In the genomic region with DNA sequence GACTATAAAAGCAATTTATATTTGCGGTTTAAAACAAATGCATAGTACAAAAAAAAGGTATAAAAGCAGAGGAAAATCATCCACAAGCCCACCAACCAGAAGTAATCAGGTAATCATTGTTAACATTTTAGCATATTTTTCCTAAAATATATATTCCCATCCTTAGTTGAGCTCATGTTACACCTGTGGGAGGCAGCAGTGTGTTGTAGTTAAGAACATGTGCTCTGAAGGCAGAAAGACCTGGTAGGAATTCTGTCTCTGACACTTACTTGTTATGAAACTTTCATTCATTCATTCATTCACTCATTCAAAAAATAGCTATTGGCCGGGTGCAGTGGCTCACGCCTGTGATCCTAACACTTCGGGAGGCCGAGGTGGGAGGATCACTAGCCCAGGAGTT, we compare ENCODE assay signal across 10 cellular contexts. TPM values are rescaled to one million over a fixed set of nuclear protein-coding genes. Genes with fewer than 3 reads are reported as not detected.
DNase-seq lines count a peak whose midpoint lies in the region; ATAC-seq, FAIRE-seq and TF ChIP-seq lines count a peak whose summit lies in the region.
"Had no signal": no experiment of that assay in that cellular context is flagged by ENCODE, and none has a peak within 500 bp of the region (broad histone marks: within the 10 kb centered on the region; RNA-seq: fewer than 3 reads in every experiment).

No MANE protein-coding gene starts in this region.

- H3K27ac Mint-ChIP-seq in GM23338, result no peak overlapping the region

- H3K36me3 ChIP-seq in GM23338 (ENCODE audit: insufficient read depth) (no peaks in the 10 kb centered on the region), adrenal gland (replicated peaks in 1 of 2) (no peaks in the 10 kb centered on the region), kidney (ENCODE audit: control insufficient read depth in 1 of 2, insufficient read depth in 2 of 2, low read length in 2 of 2) (no peaks in the 10 kb centered on the region), esophagus squamous epithelium (no peaks in the 10 kb centered on the region)

- TF ChIP-seq POLR2A in adrenal gland (IDR thresholded peaks at IDR 0.05), result no peak
- no peak for TF ChIP-seq POLR2A in esophagus squamous epithelium (IDR thresholded peaks at IDR 0.05)

- no peak for DNase-seq in AG09319 (ENCODE audit: extremely low read depth, low read depth)
- DNase-seq in GM23338 (ENCODE audit: low spot score), result peak; percentile 31
- DNase-seq in adrenal gland, result peak in 6 of 7 donors; percentile 23 to 61 (median 34)
- DNase-seq in kidney, result no peak
- DNase-seq in globus pallidus (ENCODE audit: low spot score), result no peak
- no peak for DNase-seq in DMS153 (lab: John Stamatoyannopoulos, UW)
- no peak for DNase-seq in SKM-1 treated with dmso at 0.1 percent for 144 hours (lab: John Stamatoyannopoulos, UW; ENCODE audit: unreplicated experiment)
- DNase-seq in esophagus squamous epithelium (lab: John Stamatoyannopoulos, UW), result no peak
- DNase-seq: activated CD4-positive, alpha-beta T cell treated with anti-CD3 and anti-CD28 coated beads, Interleukin-2, amount 50 U/mL, for 1 hour; NCI-H345 had no signal

- intact Hi-C loops in adrenal gland (cut with DNase I), result no loop called here
- intact Hi-C loops in kidney (cut with DNase I), result no loop called here
- intact Hi-C loops in esophagus squamous epithelium (cut with DNase I), result no loop called here

- H4K20me1 ChIP-seq in GM23338 (replicated peaks; ENCODE audit: insufficient read depth), result no peaks in the 10 kb centered on the region

- no peak overlapping the region for H3K9ac ChIP-seq in kidney (ENCODE audit: low read length in 2 of 2)

- 67 to 80% (median 72%) methylated on average over 5 of the region's 5 CpGs for WGBS in adrenal gland, 4 donors
- 81 to 82% methylated on average over 5 of the region's 5 CpGs for WGBS in esophagus squamous epithelium, 2 donors

- H3K36me3 Mint-ChIP-seq in GM23338 (ENCODE audit: low read depth), result no peaks in the 10 kb centered on the region

- H2AFZ ChIP-seq in GM23338, result no peak overlapping the region

- H3K4me2 ChIP-seq in GM23338, result no peak overlapping the region

- no peaks in the 10 kb centered on the region for H3K9me2 ChIP-seq in GM23338 (ENCODE audit: insufficient read depth)

- FAIRE-seq in kidney (lab: Jason Lieb, UNC), result peak; percentile 47

- H3K4me3 ChIP-seq in GM23338 (no peak overlapping the region), adrenal gland (no peak overlapping the region), kidney (ENCODE audit: low read length in 2 of 2) (no peak overlapping the region), esophagus squamous epithelium (no peak overlapping the region)

- H3K4me1 ChIP-seq in GM23338 (ENCODE audit: insufficient read depth) (no peaks in the 10 kb centered on the region), adrenal gland (replicated peaks in 1 of 2) (no peaks in the 10 kb centered on the region), kidney (ENCODE audit: control insufficient read depth in 1 of 2, insufficient read depth in 1 of 2, low read depth in 1 of 2, low read length in 2 of 2) (no peaks in the 10 kb centered on the region), esophagus squamous epithelium (no peaks in the 10 kb centered on the region)

- H3K27me3 Mint-ChIP-seq in GM23338 (ENCODE audit: insufficient read depth, low read depth, poor library complexity), result no peaks in the 10 kb centered on the region

- H3K27me3 ChIP-seq in GM23338 (ENCODE audit: insufficient read depth) (no peaks in the 10 kb centered on the region), adrenal gland (no peaks in the 10 kb centered on the region), esophagus squamous epithelium (no peaks in the 10 kb centered on the region)

- no peaks in the 10 kb centered on the region for H3K79me2 ChIP-seq in GM23338 (replicated peaks; ENCODE audit: insufficient read depth)

- no peaks in the 10 kb centered on the region for H3F3A ChIP-seq in GM23338 (replicated peaks; ENCODE audit: low read depth)

- H3K9me3 Mint-ChIP-seq in GM23338, result no peaks in the 10 kb centered on the region

- H3K4me3 Mint-ChIP-seq in GM23338, result no peak overlapping the region

- H3K27ac ChIP-seq in GM23338 (ENCODE audit: low read depth) (no peak overlapping the region), adrenal gland (no peak overlapping the region), kidney (ENCODE audit: low read depth in 2 of 2, low read length in 2 of 2) (no peak overlapping the region), esophagus squamous epithelium (no peak overlapping the region)

- H3K9me3 ChIP-seq in adrenal gland (replicated peaks in 1 of 3) (no peaks in the 10 kb centered on the region), kidney (ENCODE audit: control insufficient read depth in 1 of 2, low read length in 2 of 2) (no peaks in the 10 kb centered on the region), esophagus squamous epithelium (no peaks in the 10 kb centered on the region)

- peak; percentile 15; the same call in 1 of the 2 replicates for TF ChIP-seq CTCF in AG09319 (IDR thresholded peaks at IDR 0.05; ENCODE audit: low read depth, low read length)
- TF ChIP-seq CTCF in GM23338 (conservative IDR thresholded peaks at IDR 0.05; ENCODE audit: low read depth in 2 of 2), result peak; percentile 44 to 61
- peak in 5 of 6 experiments; percentile 23 to 53 (median 39) for TF ChIP-seq CTCF in adrenal gland (IDR thresholded peaks at IDR 0.05)
- TF ChIP-seq CTCF in kidney (IDR thresholded peaks at IDR 0.05; ENCODE audit: borderline replicate concordance, extremely low read depth, insufficient read depth), result peak; percentile 31
- peak in 3 of 6 experiments; percentile 4 to 29 (median 7) for TF ChIP-seq CTCF in esophagus squamous epithelium (IDR thresholded peaks at IDR 0.05)

- ATAC-seq in GM23338, result peak; percentile 29; the same call in 2 of the 3 replicates

- H3K4me1 Mint-ChIP-seq in GM23338, result no peaks in the 10 kb centered on the region

TF ChIP-seq in GM23338, 12 proteins besides CTCF, POLR2A, EP300 and RAD21:
- TF ChIP-seq CREB1 (CRISPR knock-in tag; IDR thresholded peaks at IDR 0.05; ENCODE audit: low read depth) (no peak), EZH2phosphoT487 (IDR thresholded peaks at IDR 0.05; ENCODE audit: unreplicated experiment) (no peak), ZNF331 (CRISPR knock-in tag; IDR thresholded peaks at IDR 0.05; ENCODE audit: low read depth) (no peak), JUNB (IDR thresholded peaks at IDR 0.05; ENCODE audit: unreplicated experiment) (no peak)
TF ChIP-seq in GM23338: peak in this region for 0.

RNA-seq across cellular contexts. Expression of a gene that starts 15.4 kb away (rescaled TPM):
- total RNA-seq in GM23338 (2014; rRNA removed; shearing (Covaris generic)), result 13.7 and 14.1 TPM in 2 replicates
- 6.2 and 7.5 TPM in 2 replicates for polyA plus RNA-seq in GM23338 (2016; fragmentation: Nextera tagmentation; extraction: Ambion mirVana)
- 10 to 100 TPM in 1 of 8 donors, 1 to 10 TPM in 7; 3.8 to 11.8 (median 7.7) TPM for total RNA-seq in adrenal gland
- 1 to 10 TPM in 2 of 3 donors, under 1 TPM in 1; 0.40 to 6.2 (median 1.2) TPM for polyA plus RNA-seq in adrenal gland
- 18.0 TPM for total RNA-seq in kidney
- polyA plus RNA-seq in kidney (ENCODE audit: insufficient read depth, low read depth, low replicate concordance), result 2.0 TPM
- total RNA-seq in esophagus squamous epithelium, result 10 to 100 TPM in 2 of 4 donors, 1 to 10 TPM in 2; 4.9 to 11.7 (median 7.8) TPM

RNA-seq across cellular contexts. Expression of a gene that starts 55.5 kb away (rescaled TPM):
- total RNA-seq in GM23338 (2014; rRNA removed; shearing (Covaris generic)), result 21.5 and 26.2 TPM in 2 replicates
- 18.1 and 20.3 TPM in 2 replicates for polyA plus RNA-seq in GM23338 (2016; fragmentation: Nextera tagmentation; extraction: Ambion mirVana)
- total RNA-seq in adrenal gland, result 1 to 10 TPM; 1.6 to 7.2 (median 4.2) TPM
- 10 to 100 TPM in 2 of 3 donors, 1 to 10 TPM in 1; 7.9 to 11.1 (median 10.1) TPM for polyA plus RNA-seq in adrenal gland
- total RNA-seq in kidney, result 1.4 TPM
- polyA plus RNA-seq in kidney (ENCODE audit: insufficient read depth, low read depth, low replicate concordance), result 1.3 TPM
- total RNA-seq in esophagus squamous epithelium, result 1 to 10 TPM; 1.4 to 2.4 (median 1.8) TPM

Comparison
In these comparisons a context has a peak if more than half of its experiments do, and no peak if none do; other contexts are left out.
1. DNase-seq: peak in GM23338 (single experiment) and adrenal gland (6 of 7); none in AG09319 (single experiment), kidney (single experiment), globus pallidus (single experiment), DMS153 (single experiment), SKM-1 treated with dmso at 0.1 percent for 144 hours (single experiment) and esophagus squamous epithelium (single experiment).